8 cellular contexts compared by ENCODE assay signal in the genomic region with DNA sequence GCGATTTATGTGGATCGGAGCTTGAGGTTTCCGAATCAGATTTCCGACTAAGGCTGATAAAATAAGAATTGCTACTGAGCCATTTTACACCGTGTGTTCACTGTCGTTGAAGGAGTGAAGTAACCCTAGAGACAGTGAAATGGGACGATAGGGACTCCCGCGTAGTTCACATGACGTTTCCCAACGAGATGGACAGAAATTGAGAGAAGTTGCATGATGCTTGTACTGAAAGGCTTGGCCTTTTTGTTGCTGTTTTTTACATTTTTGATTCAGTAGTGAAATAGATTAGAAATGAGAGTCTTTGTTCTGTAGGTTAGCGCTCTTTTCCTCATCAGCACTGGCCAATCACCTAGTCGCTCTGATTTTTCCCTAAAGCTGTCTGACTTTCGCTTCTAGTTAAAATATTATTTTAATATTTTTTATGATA. TPM values are rescaled to one million over a fixed set of nuclear protein-coding genes. Genes with fewer than 3 reads are reported as not detected.
A peak's percentile ranks its signal among the peaks of the same experiment; 100 is the strongest.
DNase-seq lines count a peak whose midpoint lies in the region; ATAC-seq and TF ChIP-seq lines count a peak whose summit lies in the region.

No MANE protein-coding gene starts in this region.

- peak; percentile 66 for DNase-seq in Karpas-422
- DNase-seq in chondrocyte (ENCODE audit: low spot score) = no peak
- DNase-seq in GF-D8 (lab: John Stamatoyannopoulos, UW) = no peak
- DNase-seq in islet precursor cell = no peak

- peak overlapping the region; percentile 100 for H3K9ac ChIP-seq in BLaER1
- H3K9ac ChIP-seq in Karpas-422 (ENCODE audit: low read length) = peak overlapping the region; percentile 97

- TF ChIP-seq CTCF in chondrocyte (IDR thresholded peaks at IDR 0.05) = no peak

- no peak for ATAC-seq in HG03521 (IDR thresholded peaks at IDR 0.05; ENCODE audit: unreplicated experiment)
- ATAC-seq in GM21717 (IDR thresholded peaks at IDR 0.05; ENCODE audit: unreplicated experiment) = no peak

- H3K4me1 ChIP-seq in BLaER1 (peaks cover 62% of the 10 kb centered on the region), Karpas-422 (ENCODE audit: low read length) (peaks cover 34% of the 10 kb centered on the region), muscle layer of duodenum (ENCODE audit: control insufficient read depth in 1 of 2, insufficient read depth in 2 of 2, low read length in 2 of 2) (peaks cover 12 to 42% of the 10 kb centered on the region in 2 donors)

- H3K36me3 ChIP-seq in BLaER1 (peaks cover 43% of the 10 kb centered on the region), Karpas-422 (ENCODE audit: insufficient read depth, low read length) (peaks cover 9% of the 10 kb centered on the region; the same call in 1 of the 2 replicates), muscle layer of duodenum (ENCODE audit: control insufficient read depth in 1 of 2, insufficient read depth in 2 of 2, low read length in 2 of 2) (no peaks in the 10 kb centered on the region)

- no peaks in the 10 kb centered on the region for H3K9me2 ChIP-seq in Karpas-422 (replicated peaks; ENCODE audit: insufficient read depth, low read length)

- H2AFZ ChIP-seq in Karpas-422 (ENCODE audit: low read length) = no peak overlapping the region

- peaks cover 61% of the 10 kb centered on the region for H4K20me1 ChIP-seq in BLaER1
- H4K20me1 ChIP-seq in Karpas-422 (ENCODE audit: insufficient read depth, low read depth, low read length) = peaks cover 33% of the 10 kb centered on the region

- H3K4me2 ChIP-seq in BLaER1 (peak overlapping the region; percentile 93), Karpas-422 (ENCODE audit: low read depth, low read length, poor library complexity, severe bottlenecking) (peak overlapping the region; percentile 96)

- H3K27ac ChIP-seq in BLaER1 = peak overlapping the region; percentile 100
- H3K27ac ChIP-seq in Karpas-422 (ENCODE audit: low read length) = peak overlapping the region; percentile 78
- peak overlapping the region; percentile 89 for H3K27ac ChIP-seq in muscle layer of duodenum (ENCODE audit: low read length)

- H3K4me3 ChIP-seq in BLaER1 (peak overlapping the region; percentile 100), Karpas-422 (ENCODE audit: low read length) (peak overlapping the region; percentile 95), muscle layer of duodenum (ENCODE audit: low read depth in 1 of 2, low read length in 2 of 2) (peak overlapping the region; percentile 92 to 93)

- no peaks in the 10 kb centered on the region for H3K36me3 Mint-ChIP-seq in chondrocyte (ENCODE audit: low read depth)

- peak overlapping the region; percentile 97 for H3K27ac Mint-ChIP-seq in chondrocyte (ENCODE audit: unreplicated experiment)

- H3K79me2 ChIP-seq in Karpas-422 (ENCODE audit: low read length) = peaks cover 62% of the 10 kb centered on the region

- H3K27me3 ChIP-seq in BLaER1 (no peaks in the 10 kb centered on the region), Karpas-422 (ENCODE audit: low read length) (no peaks in the 10 kb centered on the region), muscle layer of duodenum (ENCODE audit: low read depth, low read length) (no peaks in the 10 kb centered on the region)

- H3K9me3 ChIP-seq in BLaER1 (no peaks in the 10 kb centered on the region), Karpas-422 (ENCODE audit: low read length) (no peaks in the 10 kb centered on the region), muscle layer of duodenum (ENCODE audit: control insufficient read depth in 1 of 2, low read length in 2 of 2) (no peaks in the 10 kb centered on the region)

- no peaks in the 10 kb centered on the region for H3K9me3 Mint-ChIP-seq in chondrocyte (ENCODE audit: low read depth)

- no peaks in the 10 kb centered on the region for H3K27me3 Mint-ChIP-seq in chondrocyte (ENCODE audit: low read depth)

- peak overlapping the region; percentile 97 for H3K4me3 Mint-ChIP-seq in chondrocyte (ENCODE audit: unreplicated experiment)

- peaks cover 47% of the 10 kb centered on the region for H3K4me1 Mint-ChIP-seq in chondrocyte (ENCODE audit: low read depth)

RNA-seq across cellular contexts. Expression of a gene that starts 1.3 kb away (rescaled TPM):
- 70.9 and 77.5 TPM in 2 replicates for total RNA-seq in Karpas-422 (2014; rRNA removed; shearing (Covaris generic); ENCODE audit: low replicate concordance)
- total RNA-seq in chondrocyte = 90.5 to 136 TPM (median 95.1 TPM) in 3 replicates

RNA-seq across cellular contexts. Expression of a gene that starts 57.8 kb away (rescaled TPM):
- 10.3 and 11.5 TPM in 2 replicates for total RNA-seq in Karpas-422 (2014; rRNA removed; shearing (Covaris generic); ENCODE audit: low replicate concordance)
- 13.9 to 15.8 TPM (median 14.1 TPM) in 3 replicates for total RNA-seq in chondrocyte
